ENCODE assay signal across 9 cellular contexts in genomic region chr5:176994460-176995121, GRCh38. TPM values are rescaled to one million over a fixed set of nuclear protein-coding genes. Genes with fewer than 3 reads are reported as not detected.
DNase-seq lines count a peak whose midpoint lies in the region; ATAC-seq, FAIRE-seq and TF ChIP-seq lines count a peak whose summit lies in the region.
"Had no signal": no experiment of that assay in that cellular context is flagged by ENCODE, and none has a peak within 500 bp of the region (broad histone marks: within the 10 kb centered on the region; RNA-seq: fewer than 3 reads in every experiment).

No MANE protein-coding gene starts in this region.

- no peak overlapping the region for H3K9ac ChIP-seq in astrocyte (ENCODE audit: low read length)

- no peaks in the 10 kb centered on the region for H3K9me3 Mint-ChIP-seq in astrocyte (ENCODE audit: unreplicated experiment)

- H3K79me2 ChIP-seq in astrocyte (ENCODE audit: insufficient read depth, low read length) = peaks cover 97% of the 10 kb centered on the region

- H2AFZ ChIP-seq in astrocyte (ENCODE audit: low read depth, low read length) = no peak overlapping the region

- ATAC-seq in HG03378 (IDR thresholded peaks at IDR 0.05; ENCODE audit: unreplicated experiment) (peak; percentile 45), lower lobe of right lung (peak; percentile 76 to 92)

- H3K4me1 ChIP-seq in astrocyte (ENCODE audit: insufficient read depth, low read length) (peaks cover 24% of the 10 kb centered on the region), lower lobe of right lung (peaks cover 28% of the 10 kb centered on the region)

- no peak for FAIRE-seq in astrocyte (lab: Jason Lieb, UNC)

- H3K27me3 ChIP-seq in astrocyte (ENCODE audit: insufficient read depth, low read length) (no peaks in the 10 kb centered on the region), lower lobe of right lung (ENCODE audit: low read depth) (no peaks in the 10 kb centered on the region)
- H3K27me3 ChIP-seq: SJSA1 had no signal

- H3K4me2 ChIP-seq in astrocyte (ENCODE audit: low read length) = peak overlapping the region; percentile 44

- peaks cover 93% of the 10 kb centered on the region for H4K20me1 ChIP-seq in astrocyte (ENCODE audit: insufficient read depth, low read length)

- peaks cover 25% of the 10 kb centered on the region for H3K4me1 Mint-ChIP-seq in astrocyte (ENCODE audit: low read depth, unreplicated experiment)

- H3K9me3 ChIP-seq in astrocyte (ENCODE audit: insufficient read depth, low read depth, low read length) = no peaks in the 10 kb centered on the region
- H3K9me3 ChIP-seq in lower lobe of right lung = peaks cover 7% of the 10 kb centered on the region
- H3K9me3 ChIP-seq: SJSA1 had no signal

- no peak overlapping the region for H3K27ac Mint-ChIP-seq in astrocyte (ENCODE audit: unreplicated experiment)

- H3K36me3 Mint-ChIP-seq in astrocyte (ENCODE audit: low read depth, unreplicated experiment) = peaks cover 7% of the 10 kb centered on the region

- H3K4me3 Mint-ChIP-seq in astrocyte (ENCODE audit: unreplicated experiment) = no peak overlapping the region

- peak; percentile 50 for DNase-seq in EH (ENCODE audit: low read depth)
- peak; percentile 89 for DNase-seq in astrocyte (ENCODE audit: low read depth)
- peak; percentile 73 for DNase-seq in lower lobe of right lung
- DNase-seq in stimulated activated CD4-positive, alpha-beta T cell treated with anti-CD3 and anti-CD28 coated beads, Interleukin-2, amount 100 ng/mL, for 24 hours = no peak
- DNase-seq in NCI-H2171 treated with DMSO at 0.1 percent for 48 hours (lab: John Stamatoyannopoulos, UW) = no peak
- DNase-seq in NCI-H345 (lab: John Stamatoyannopoulos, UW) = no peak
- no peak for DNase-seq in GM19240 (ENCODE audit: insufficient read length, low spot score)

- H3K36me3 ChIP-seq in astrocyte (ENCODE audit: insufficient read depth, low read length) (no peaks in the 10 kb centered on the region), lower lobe of right lung (no peaks in the 10 kb centered on the region)

- H3K27me3 Mint-ChIP-seq in astrocyte (ENCODE audit: low read depth, unreplicated experiment) = no peaks in the 10 kb centered on the region

- intact Hi-C loops in lower lobe of right lung (cut with DNase I) = no loop called here

- H3K27ac ChIP-seq in astrocyte (ENCODE audit: low read depth, low read length) (peak overlapping the region; percentile 43), lower lobe of right lung (peak overlapping the region; percentile 65)
- H3K27ac ChIP-seq: SJSA1 had no signal

- H3K4me3 ChIP-seq in astrocyte (ENCODE audit: insufficient read depth, low read depth, low read length) = no peak overlapping the region
- H3K4me3 ChIP-seq in lower lobe of right lung = no peak overlapping the region
- H3K4me3 ChIP-seq: SJSA1 had no signal

- no peak for TF ChIP-seq CTCF in astrocyte (IDR thresholded peaks at IDR 0.05; ENCODE audit: insufficient read depth, low read depth, low read length)
- TF ChIP-seq CTCF in lower lobe of right lung (IDR thresholded peaks at IDR 0.05) = no peak

RNA-seq across cellular contexts. Expression of gene UIMC1, which starts 12.0 kb away (rescaled TPM):
- total RNA-seq in astrocyte (36.1 and 41.0 TPM in 2 replicates), lower lobe of right lung (39.1 TPM)

RNA-seq across cellular contexts. Expression of gene ZNF346, which starts 27.9 kb away (rescaled TPM):
- total RNA-seq in astrocyte (11.1 and 13.8 TPM in 2 replicates), lower lobe of right lung (13.9 TPM)

Comparison
In these comparisons a context has a peak if more than half of its experiments do, and no peak if none do; other contexts are left out.
1. DNase-seq: peak in EH (single experiment), astrocyte (single experiment) and lower lobe of right lung (single experiment); none in stimulated activated CD4-positive, alpha-beta T cell treated with anti-CD3 and anti-CD28 coated beads, Interleukin-2, amount 100 ng/mL, for 24 hours (0 of 2), NCI-H2171 treated with DMSO at 0.1 percent for 48 hours (single experiment), NCI-H345 (single experiment) and GM19240 (single experiment).